Comparison of ENCODE assay signal across 11 cellular contexts in the genomic region with DNA sequence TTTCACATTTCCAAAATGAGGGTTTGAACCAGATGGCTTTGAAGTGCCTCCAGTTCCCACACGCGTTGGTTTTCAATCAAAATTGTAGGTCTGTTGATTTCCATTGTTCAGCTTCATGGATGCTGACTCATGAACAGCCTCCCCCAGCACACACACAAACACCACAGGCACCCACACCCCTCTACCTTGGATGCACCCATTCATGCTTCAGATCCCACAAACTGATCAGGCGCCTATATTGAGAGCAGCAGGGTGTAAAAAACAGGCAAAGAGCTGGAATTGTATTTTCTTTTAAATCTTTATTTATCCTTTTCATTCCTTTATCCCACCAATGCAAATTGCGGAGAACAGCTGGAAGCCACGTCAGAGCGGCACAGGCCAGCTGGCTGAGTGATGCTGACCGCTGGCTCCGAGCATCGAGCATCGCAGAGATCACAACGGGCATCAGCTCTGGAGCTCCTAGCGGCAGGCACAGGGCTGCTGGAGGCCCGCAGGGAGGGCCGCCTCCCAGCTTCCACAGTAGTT. TPM values are rescaled to one million over a fixed set of nuclear protein-coding genes. Genes with fewer than 3 reads are reported as not detected.
DNase-seq lines count a peak whose midpoint lies in the region; ATAC-seq, FAIRE-seq and TF ChIP-seq lines count a peak whose summit lies in the region.
"Had no signal": no experiment of that assay in that cellular context is flagged by ENCODE, and none has a peak within 500 bp of the region (broad histone marks: within the 10 kb centered on the region; RNA-seq: fewer than 3 reads in every experiment).

No MANE protein-coding gene starts in this region.

- H3K4me2 ChIP-seq in trophoblast cell (ENCODE audit: low read length) = no peak overlapping the region
- H3K4me2 ChIP-seq: A549 had no signal

- H3K9me3 ChIP-seq in trophoblast cell (ENCODE audit: insufficient read depth, low read depth, low read length) (no peaks in the 10 kb centered on the region), testis (no peaks in the 10 kb centered on the region)
- H3K9me3 ChIP-seq: A549 had no signal

- POLR2A ChIA-PET in activated CD4-positive, alpha-beta T cell treated with anti-CD3 and anti-CD28 coated beads for 36 hours (lab: Charles Lee) = no interaction called here

- H3K27ac ChIP-seq in epithelial cell of prostate = peak overlapping the region; percentile 96
- no peak overlapping the region for H3K27ac ChIP-seq in trophoblast cell (ENCODE audit: low read depth, low read length)
- H3K27ac ChIP-seq in testis = no peak overlapping the region
- H3K27ac ChIP-seq: A549 had no signal

- peaks cover 48% of the 10 kb centered on the region for H3K4me1 Mint-ChIP-seq in activated CD4-positive, alpha-beta T cell treated with anti-CD3 and anti-CD28 coated beads for 36 hours
- H3K4me1 Mint-ChIP-seq in osteocyte (ENCODE audit: unreplicated experiment) = peaks cover 12% of the 10 kb centered on the region

- no peak for TF ChIP-seq POLR2A in testis (IDR thresholded peaks at IDR 0.05)

- H3K23ac ChIP-seq in trophoblast cell (ENCODE audit: low read length) = no peak overlapping the region

- H3K18ac ChIP-seq in trophoblast cell (ENCODE audit: low read length) = no peak overlapping the region

- CTCF ChIA-PET in activated CD4-positive, alpha-beta T cell treated with anti-CD3 and anti-CD28 coated beads for 36 hours (lab: Charles Lee) = interaction anchor here (0.6 to 1.4 kb wide), 12 partner anchors 15 to 1792 kb away, joined by 3 to 7 read pairs (median 4); a partner anchor contains a TSS

- H3K4me1 ChIP-seq in trophoblast cell (ENCODE audit: control insufficient read depth in 1 of 2, insufficient read depth in 2 of 2, low read length in 2 of 2) (peaks cover 18 to 27% of the 10 kb centered on the region in 2 experiments), testis (no peaks in the 10 kb centered on the region)

- ATAC-seq in activated CD4-positive, alpha-beta T cell treated with anti-CD3 and anti-CD28 coated beads for 36 hours = no peak
- ATAC-seq: A549 had no signal

- peak; percentile 67 for FAIRE-seq in RCC 7860 (lab: Jason Lieb, UNC)
- FAIRE-seq: A549 had no signal

- H3K9me3 Mint-ChIP-seq in activated CD4-positive, alpha-beta T cell treated with anti-CD3 and anti-CD28 coated beads for 36 hours (ENCODE audit: low read depth) = no peaks in the 10 kb centered on the region
- no peaks in the 10 kb centered on the region for H3K9me3 Mint-ChIP-seq in osteocyte (ENCODE audit: unreplicated experiment)

- no peak overlapping the region for H3K4me3 Mint-ChIP-seq in activated CD4-positive, alpha-beta T cell treated with anti-CD3 and anti-CD28 coated beads for 36 hours
- no peak overlapping the region for H3K4me3 Mint-ChIP-seq in osteocyte (ENCODE audit: unreplicated experiment)

- H2BK5ac ChIP-seq in trophoblast cell (ENCODE audit: low read depth, low read length, poor library complexity) = no peak overlapping the region

- H4K12ac ChIP-seq in trophoblast cell (ENCODE audit: low read depth, low read length) = no peak overlapping the region

- H3K4ac ChIP-seq in trophoblast cell (ENCODE audit: low read depth, low read length) = no peak overlapping the region

- no CpG with 5 or more reads among the region's 14 CpGs for WGBS in trophoblast cell (ENCODE audit: extremely low coverage, insufficient coverage, insufficient read length)
- 82 to 91% methylated on average over 14 of the region's 14 CpGs for WGBS in testis, 2 donors

- H3K27me3 ChIP-seq in trophoblast cell (ENCODE audit: insufficient read depth, low read length) (no peaks in the 10 kb centered on the region), testis (no peaks in the 10 kb centered on the region)

- peak overlapping the region; percentile 44 for H4K91ac ChIP-seq in trophoblast cell (ENCODE audit: low read depth, low read length)

- H2BK120ac ChIP-seq in trophoblast cell (ENCODE audit: insufficient read depth, low read length, poor library complexity) = no peak overlapping the region

- DNase-seq in activated CD4-positive, alpha-beta T cell treated with anti-CD3 and anti-CD28 coated beads for 36 hours = peak; percentile 30
- DNase-seq in activated CD4-positive, alpha-beta T cell treated with anti-CD3 and anti-CD28 coated beads for 4 hours = no peak
- DNase-seq in RCC 7860 (ENCODE audit: low spot score) (peak; percentile 63), epithelial cell of prostate (ENCODE audit: low read depth, low spot score) (no peak), trophoblast cell (no peak), testis (no peak), osteocyte (ENCODE audit: extremely low spot score, unreplicated experiment) (no peak), HuH-7 (ENCODE audit: low spot score) (no peak)
- DNase-seq: effector CD4-positive, alpha-beta T cell; mesendoderm had no signal

- H2AFZ ChIP-seq in trophoblast cell (ENCODE audit: insufficient read depth, low read length, poor library complexity) = no peak overlapping the region

- TF ChIP-seq CTCF in testis (IDR thresholded peaks at IDR 0.05) (no peak), osteocyte (IDR thresholded peaks at IDR 0.05) (no peak)

- peak overlapping the region; percentile 9 for H4K8ac ChIP-seq in trophoblast cell (ENCODE audit: low read depth, low read length)

- H3K79me2 ChIP-seq in trophoblast cell (ENCODE audit: control insufficient read depth, insufficient read depth, low read length, poor library complexity) = no peaks in the 10 kb centered on the region

- H3K4me3 ChIP-seq in trophoblast cell (ENCODE audit: low read depth, low read length) = no peak overlapping the region
- no peak overlapping the region for H3K4me3 ChIP-seq in testis
- H3K4me3 ChIP-seq: A549 had no signal

- no peaks in the 10 kb centered on the region for H3K27me3 Mint-ChIP-seq in activated CD4-positive, alpha-beta T cell treated with anti-CD3 and anti-CD28 coated beads for 36 hours
- no peaks in the 10 kb centered on the region for H3K27me3 Mint-ChIP-seq in osteocyte (ENCODE audit: unreplicated experiment)

- intact Hi-C loops in activated CD4-positive, alpha-beta T cell treated with anti-CD3 and anti-CD28 coated beads for 36 hours (cut with DNase I, micrococcal nuclease) = loop anchor here (2.0 to 10.0 kb wide), 5 partner anchors 17 to 407 kb away; a partner anchor contains a TSS
- intact Hi-C loops in testis (cut with DNase I; ENCODE audit: low total_unique reads) = no loop called here

- peak overlapping the region; percentile 61 for H2BK12ac ChIP-seq in trophoblast cell (ENCODE audit: low read length)

- H3K79me1 ChIP-seq in trophoblast cell (ENCODE audit: low read length) = peaks cover 10% of the 10 kb centered on the region

- no peak overlapping the region for H2AK5ac ChIP-seq in trophoblast cell (ENCODE audit: low read length)

- no peak overlapping the region for H3K9ac ChIP-seq in trophoblast cell (ENCODE audit: low read length)

- no peaks in the 10 kb centered on the region for H3K36me3 ChIP-seq in trophoblast cell (ENCODE audit: control insufficient read depth in 1 of 2, insufficient read depth in 2 of 2, low read length in 2 of 2)
- no peaks in the 10 kb centered on the region for H3K36me3 ChIP-seq in testis (ENCODE audit: low read depth, missing control alignments)

- H3K36me3 Mint-ChIP-seq in activated CD4-positive, alpha-beta T cell treated with anti-CD3 and anti-CD28 coated beads for 36 hours (ENCODE audit: low read depth) = peaks cover 2% of the 10 kb centered on the region
- no peaks in the 10 kb centered on the region for H3K36me3 Mint-ChIP-seq in osteocyte (ENCODE audit: unreplicated experiment)

- H3K14ac ChIP-seq in trophoblast cell (ENCODE audit: low read length) = peak overlapping the region; percentile 38

- H3K27ac Mint-ChIP-seq in activated CD4-positive, alpha-beta T cell treated with anti-CD3 and anti-CD28 coated beads for 36 hours = peak overlapping the region; percentile 66
- H3K27ac Mint-ChIP-seq in osteocyte (ENCODE audit: unreplicated experiment) = no peak overlapping the region

RNA-seq across cellular contexts. Expression of a gene that starts 29.3 kb away (rescaled TPM):
- total RNA-seq in activated CD4-positive, alpha-beta T cell treated with anti-CD3 and anti-CD28 coated beads for 36 hours = 10 to 100 TPM; 13.8 to 16.4 TPM
- polyA plus RNA-seq in trophoblast cell (2013) = 32.2 and 33.6 TPM in 2 replicates
- total RNA-seq in testis (10 to 100 TPM; 24.2 to 28.0 TPM), osteocyte (15.3 and 19.9 TPM in 2 replicates)
- 48.0 TPM for polyA plus RNA-seq in testis (ENCODE audit: insufficient read depth, low read depth, low replicate concordance)

Comparison
In these comparisons a context has a peak if more than half of its experiments do, and no peak if none do; other contexts are left out.
1. DNase-seq: peak in activated CD4-positive, alpha-beta T cell treated with anti-CD3 and anti-CD28 coated beads for 36 hours (single experiment) and RCC 7860 (single experiment); none in activated CD4-positive, alpha-beta T cell treated with anti-CD3 and anti-CD28 coated beads for 4 hours (0 of 2), epithelial cell of prostate (single experiment), trophoblast cell (0 of 2), testis (single experiment), osteocyte (single experiment) and HuH-7 (single experiment).